21 cellular contexts compared by ENCODE assay signal in genomic region chr16:3737181-3737580, GRCh38. TPM values are rescaled to one million over a fixed set of nuclear protein-coding genes. Genes with fewer than 3 reads are reported as not detected.
DNase-seq lines count a peak whose midpoint lies in the region; ATAC-seq and TF ChIP-seq lines count a peak whose summit lies in the region.
"Had no signal": no experiment of that assay in that cellular context is flagged by ENCODE, and none has a peak within 500 bp of the region (broad histone marks: within the 10 kb centered on the region; RNA-seq: fewer than 3 reads in every experiment).

No MANE protein-coding gene starts in this region.

- no peak for TF ChIP-seq POLR2A in sigmoid colon (IDR thresholded peaks at IDR 0.05)

- no peak for TF ChIP-seq CTCF in endothelial cell (IDR thresholded peaks at IDR 0.05; ENCODE audit: unreplicated experiment)
- TF ChIP-seq CTCF in sigmoid colon (IDR thresholded peaks at IDR 0.05): no peak
- TF ChIP-seq CTCF in GM20000 (IDR thresholded peaks at IDR 0.05; ENCODE audit: extremely low read depth, missing control alignments): no peak

- H3K4me1 ChIP-seq in HUES48 (ENCODE audit: control insufficient read depth, insufficient read depth, low read length): no peaks in the 10 kb centered on the region
- no peaks in the 10 kb centered on the region for H3K4me1 ChIP-seq in sigmoid colon
- H3K4me1 ChIP-seq: Peyer's patch, SJCRH30 had no signal

- peak; percentile 93 for DNase-seq in ELF-1 (ENCODE audit: low read depth, low spot score)
- no peak for DNase-seq in endothelial cell (ENCODE audit: low spot score)
- peak; percentile 20 for DNase-seq in sigmoid colon
- no peak for DNase-seq in NCI-H774 (lab: John Stamatoyannopoulos, UW)
- DNase-seq in GM20000 (ENCODE audit: low spot score): no peak
- DNase-seq: CD4-positive, CD25-positive, alpha-beta regulatory T cell; COR-L47; DMS 273 treated with DMSO at 0.1 percent for 48 hours; DMS79 treated with DMSO at 0.1 percent for 48 hours; Karpas-422; MV-4-11; NCI-H1694; NCI-H2081; NCI-H2171; NCI-H345; NCI-H524; NCI-H82; SJCRH30 had no signal

- H3K4me3 Mint-ChIP-seq in endothelial cell (ENCODE audit: unreplicated experiment): peak overlapping the region; percentile 68

- H3K27ac ChIP-seq in HUES48 (ENCODE audit: low read depth, low read length) (peak overlapping the region; percentile 33), sigmoid colon (no peak overlapping the region)
- H3K27ac ChIP-seq: Peyer's patch, SJCRH30 had no signal

- no peak for ATAC-seq in HG03439 (IDR thresholded peaks at IDR 0.05; ENCODE audit: unreplicated experiment)

- intact Hi-C loops in sigmoid colon (cut with DNase I): no loop called here

- peaks cover 52% of the 10 kb centered on the region for H3K36me3 Mint-ChIP-seq in endothelial cell (ENCODE audit: low read depth, unreplicated experiment)

- no peak overlapping the region for H3K4me3 ChIP-seq in HUES48 (ENCODE audit: low read depth, low read length)
- H3K4me3 ChIP-seq in sigmoid colon: no peak overlapping the region
- H3K4me3 ChIP-seq: Peyer's patch, SJCRH30 had no signal

- H3K27me3 ChIP-seq in HUES48 (ENCODE audit: control insufficient read depth, insufficient read depth, low read length) (no peaks in the 10 kb centered on the region), sigmoid colon (no peaks in the 10 kb centered on the region)
- H3K27me3 ChIP-seq: Peyer's patch, SJCRH30 had no signal

- peaks cover 79% of the 10 kb centered on the region for H3K36me3 ChIP-seq in HUES48 (ENCODE audit: control insufficient read depth, insufficient read depth, low read length)
- H3K36me3 ChIP-seq in sigmoid colon: peaks cover 48 to 97% (median 75%) of the 10 kb centered on the region in 4 donors

- H3K9me3 ChIP-seq in HUES48 (ENCODE audit: control insufficient read depth, insufficient read depth, low read length): no peaks in the 10 kb centered on the region
- H3K9me3 ChIP-seq in sigmoid colon: no peaks in the 10 kb centered on the region
- H3K9me3 ChIP-seq: Peyer's patch, SJCRH30 had no signal

- H3K27ac Mint-ChIP-seq in endothelial cell (ENCODE audit: unreplicated experiment): no peak overlapping the region

- no peak overlapping the region for H3K9ac ChIP-seq in HUES48 (ENCODE audit: low read depth, low read length)

- peaks cover 2% of the 10 kb centered on the region for H3K4me1 Mint-ChIP-seq in endothelial cell (ENCODE audit: unreplicated experiment)

- no peaks in the 10 kb centered on the region for H3K9me3 Mint-ChIP-seq in endothelial cell (ENCODE audit: unreplicated experiment)
- H3K9me3 Mint-ChIP-seq: CD4-positive, CD25-positive, alpha-beta regulatory T cell had no signal

- no peak for TF ChIP-seq EP300 in sigmoid colon (IDR thresholded peaks at IDR 0.05)

- WGBS in sigmoid colon, 2 donors: 92 to 93% methylated on average over 8 of the region's 8 CpGs

- peaks cover 19% of the 10 kb centered on the region for H3K27me3 Mint-ChIP-seq in endothelial cell (ENCODE audit: unreplicated experiment)
- H3K27me3 Mint-ChIP-seq: CD4-positive, CD25-positive, alpha-beta regulatory T cell had no signal

RNA-seq across cellular contexts. Expression of gene TRAP1, which starts 19.9 kb away (rescaled TPM):
- 104 TPM for total RNA-seq in endothelial cell (ENCODE audit: unreplicated experiment)
- 10 to 100 TPM; 38.8 to 53.5 (median 47.1) TPM for total RNA-seq in sigmoid colon
- 10 to 100 TPM; 17.4 to 64.9 (median 28.7) TPM for polyA plus RNA-seq in sigmoid colon

Comparison
In these comparisons a context has a peak if more than half of its experiments do, and no peak if none do; other contexts are left out.
1. DNase-seq: peak in ELF-1 (single experiment) and sigmoid colon (single experiment); none in endothelial cell (single experiment), NCI-H774 (single experiment) and GM20000 (single experiment).